ENCODE assay signal across 13 cellular contexts in genomic region chr11:1224491-1225385, GRCh38. TPM values are rescaled to one million over a fixed set of nuclear protein-coding genes. Genes with fewer than 3 reads are reported as not detected.
DNase-seq lines count a peak whose midpoint lies in the region; FAIRE-seq and TF ChIP-seq lines count a peak whose summit lies in the region.
"Had no signal": no experiment of that assay in that cellular context is flagged by ENCODE, and none has a peak within 500 bp of the region (broad histone marks: within the 10 kb centered on the region; RNA-seq: fewer than 3 reads in every experiment).

No MANE protein-coding gene starts in this region.

- H3K4me3 ChIP-seq in MG63 (no peak overlapping the region), neural progenitor cell (no peak overlapping the region)
- H3K4me3 ChIP-seq: ascending aorta had no signal

- H3K4me2 ChIP-seq in neural progenitor cell: no peak overlapping the region

- no peaks in the 10 kb centered on the region for H3K36me3 Mint-ChIP-seq in neural progenitor cell

- no peak for FAIRE-seq in D721Med (lab: Jason Lieb, UNC)

- no peaks in the 10 kb centered on the region for H3K9me3 ChIP-seq in MG63
- H3K9me3 ChIP-seq in neural progenitor cell (ENCODE audit: low read depth): no peaks in the 10 kb centered on the region
- H3K9me3 ChIP-seq: ascending aorta had no signal

- TF ChIP-seq CTCF in D721Med (IDR thresholded peaks at IDR 0.05; ENCODE audit: insufficient read depth, missing control alignments) (no peak), neural progenitor cell (IDR thresholded peaks at IDR 0.05) (no peak)

- peak; percentile 4 for DNase-seq in D721Med (ENCODE audit: insufficient read length, low spot score)
- DNase-seq in MG63: peak; percentile 1
- peak; percentile 91 for DNase-seq in epidermal melanocyte (ENCODE audit: insufficient read length, low spot score)
- peak; percentile 56 for DNase-seq in neural progenitor cell (ENCODE audit: low spot score)
- DNase-seq in NCI-H146 (lab: John Stamatoyannopoulos, UW): no peak
- DNase-seq in dermis blood vessel endothelial cell: no peak
- no peak for DNase-seq in ureter (ENCODE audit: low spot score)
- DNase-seq: activated CD4-positive, alpha-beta T cell treated with anti-CD3 and anti-CD28 coated beads, Interleukin-2, amount 50 U/mL, for 1 hour; NCI-H1694 treated with DMSO at 0.1 percent for 48 hours; stimulated activated naive CD4-positive, alpha-beta T cell treated with Interleukin-2 at 50 U/mL for 16 hours had no signal

- no peaks in the 10 kb centered on the region for H3K9me3 Mint-ChIP-seq in neural progenitor cell

- no peak overlapping the region for H3K9ac ChIP-seq in neural progenitor cell

- H3K36me3 ChIP-seq in MG63 (no peaks in the 10 kb centered on the region), neural progenitor cell (no peaks in the 10 kb centered on the region)
- H3K36me3 ChIP-seq: ascending aorta had no signal

- no peak overlapping the region for H3K27ac Mint-ChIP-seq in neural progenitor cell
- H3K27ac Mint-ChIP-seq: T-helper 17 cell had no signal

- H3K27me3 ChIP-seq in MG63 (peaks cover 8% of the 10 kb centered on the region), neural progenitor cell (no peaks in the 10 kb centered on the region)
- H3K27me3 ChIP-seq: ascending aorta had no signal

- no peak overlapping the region for H2AFZ ChIP-seq in neural progenitor cell (replicated peaks)

- H4K20me1 ChIP-seq in neural progenitor cell (ENCODE audit: low read depth): no peaks in the 10 kb centered on the region

- H3F3A ChIP-seq in neural progenitor cell (ENCODE audit: low read depth): no peaks in the 10 kb centered on the region

- no peaks in the 10 kb centered on the region for H3K27me3 Mint-ChIP-seq in neural progenitor cell (ENCODE audit: insufficient read depth, low read depth)

- peaks cover 5% of the 10 kb centered on the region for H3K4me1 ChIP-seq in neural progenitor cell
- H3K4me1 ChIP-seq: ascending aorta had no signal

- H3K4me1 Mint-ChIP-seq in neural progenitor cell: no peaks in the 10 kb centered on the region
- H3K4me1 Mint-ChIP-seq: T-helper 17 cell had no signal

- H3K4me3 Mint-ChIP-seq in neural progenitor cell: no peak overlapping the region
- H3K4me3 Mint-ChIP-seq: T-helper 17 cell had no signal

- no peaks in the 10 kb centered on the region for H3K79me2 ChIP-seq in neural progenitor cell (ENCODE audit: low read depth)

- H3K27ac ChIP-seq in neural progenitor cell: no peak overlapping the region
- H3K27ac ChIP-seq: ascending aorta had no signal

RNA-seq across cellular contexts. Expression of gene MUC5B, which starts 1.9 kb away (rescaled TPM):
- not detected in 2 replicates for total RNA-seq in MG63 (2014; rRNA removed; shearing (Covaris generic); ENCODE audit: low replicate concordance)
- total RNA-seq in neural progenitor cell (ENCODE audit: low replicate concordance): 0.03 TPM in 1 of 2 replicates, not detected in the other
- total RNA-seq in dermis blood vessel endothelial cell: not detected in 2 replicates
- total RNA-seq in ureter: not detected
- total RNA-seq: renal cortical epithelial cell, T-helper 17 cell had no signal

Comparison
In these comparisons a context has a peak if more than half of its experiments do, and no peak if none do; other contexts are left out.
1. DNase-seq: peak in D721Med (single experiment), MG63 (single experiment), epidermal melanocyte (single experiment) and neural progenitor cell (single experiment); none in NCI-H146 (single experiment), dermis blood vessel endothelial cell (single experiment) and ureter (single experiment).